2 cellular contexts compared by ENCODE assay signal in genomic region chr12:124542021-124542941, GRCh38.
TF ChIP-seq lines count a peak whose summit lies in the region.

No MANE protein-coding gene starts in this region.

TF ChIP-seq in SK-N-SH treated with all-trans-retinoic acid at 6 μM for 48 hours, 23 proteins besides CTCF, POLR2A, EP300 and RAD21:
- TF ChIP-seq CSRNP3 (CRISPR knock-in tag; IDR thresholded peaks at IDR 0.05) (no peak), OSR1 (CRISPR knock-in tag; IDR thresholded peaks at IDR 0.05) (no peak), SNAI2 (CRISPR knock-in tag; IDR thresholded peaks at IDR 0.05) (no peak), ISL1 (CRISPR knock-in tag; IDR thresholded peaks at IDR 0.05) (no peak), ZFP30 (CRISPR knock-in tag; IDR thresholded peaks at IDR 0.05) (no peak), CSDC2 (CRISPR knock-in tag; IDR thresholded peaks at IDR 0.05) (no peak), CREB5 (CRISPR knock-in tag; IDR thresholded peaks at IDR 0.05; ENCODE audit: low read depth) (no peak), ARNTL (CRISPR knock-in tag; IDR thresholded peaks at IDR 0.05; ENCODE audit: borderline replicate concordance, low read depth) (no peak), ZNF8 (CRISPR knock-in tag; IDR thresholded peaks at IDR 0.05) (no peak), ZNF70 (CRISPR knock-in tag; IDR thresholded peaks at IDR 0.05) (no peak), RARB (CRISPR knock-in tag; IDR thresholded peaks at IDR 0.05) (no peak), GLIS3 (CRISPR knock-in tag; IDR thresholded peaks at IDR 0.05) (no peak), PATZ1 (CRISPR knock-in tag; IDR thresholded peaks at IDR 0.05; ENCODE audit: borderline replicate concordance) (no peak), TOX (CRISPR knock-in tag; IDR thresholded peaks at IDR 0.05; ENCODE audit: borderline replicate concordance) (no peak), BACH2 (CRISPR knock-in tag; IDR thresholded peaks at IDR 0.05; ENCODE audit: borderline replicate concordance) (no peak), ESRRG (CRISPR knock-in tag; IDR thresholded peaks at IDR 0.05) (no peak), TSHZ2 (CRISPR knock-in tag; IDR thresholded peaks at IDR 0.05) (no peak), PPARA (CRISPR knock-in tag; IDR thresholded peaks at IDR 0.05; ENCODE audit: borderline replicate concordance) (no peak), ZFP3 (CRISPR knock-in tag; IDR thresholded peaks at IDR 0.05) (no peak)
TF ChIP-seq in SK-N-SH treated with all-trans-retinoic acid at 6 μM for 48 hours: peak in this region for 0.

TF ChIP-seq in SK-N-SH, 30 proteins besides CTCF, POLR2A, EP300 and RAD21 (continued from another document):
- TF ChIP-seq REST (IDR thresholded peaks at IDR 0.05; ENCODE audit: low read depth, low read length) (no peak), ELF1 (IDR thresholded peaks at IDR 0.05) (no peak), MAX (IDR thresholded peaks at IDR 0.05; ENCODE audit: low read depth) (no peak), TCF12 (IDR thresholded peaks at IDR 0.05) (no peak), FOXM1 (IDR thresholded peaks at IDR 0.05; ENCODE audit: low read depth) (no peak), SIN3A (IDR thresholded peaks at IDR 0.05; ENCODE audit: borderline replicate concordance, low read depth, low read length) (no peak), TAF1 (IDR thresholded peaks at IDR 0.05; ENCODE audit: borderline replicate concordance, low read depth, low read length) (no peak)
TF ChIP-seq in SK-N-SH: peak in this region for 0.
